In the genomic region with DNA sequence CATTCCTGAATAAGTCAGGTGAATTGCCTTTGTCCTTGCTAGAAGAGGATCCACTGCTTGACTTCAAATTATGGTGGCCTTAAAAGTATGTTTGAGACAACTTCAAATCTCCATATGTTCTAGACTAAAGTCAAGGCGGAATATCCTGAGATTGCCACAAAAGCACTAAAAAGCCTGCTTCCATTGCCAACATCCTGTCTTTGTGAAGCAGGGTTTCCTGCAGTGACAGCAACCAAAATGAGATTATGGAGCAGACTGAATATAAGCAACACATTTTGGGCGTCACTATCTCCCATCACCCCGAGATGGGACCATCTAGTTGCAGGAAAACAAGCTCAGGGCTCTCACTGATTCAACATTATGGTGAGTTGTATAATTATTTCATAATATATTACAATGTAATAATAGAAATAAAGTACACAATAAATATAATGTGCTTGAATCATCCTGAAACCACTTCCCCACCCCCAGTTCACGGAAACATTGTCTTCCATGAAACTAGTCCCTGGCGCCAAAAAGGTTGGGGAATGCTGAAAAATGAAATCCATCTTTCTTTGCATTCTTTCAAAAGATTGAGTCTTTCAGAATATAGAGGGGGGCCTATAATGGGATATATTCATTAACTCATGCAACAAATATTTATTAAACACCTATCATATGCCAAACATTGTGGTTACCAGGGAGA, we compare ENCODE assay signal across 20 cellular contexts.
"Had no signal": no experiment of that assay in that cellular context is flagged by ENCODE, and none has a peak within 500 bp of the region (broad histone marks: within the 10 kb centered on the region; RNA-seq: fewer than 3 reads in every experiment).

No MANE protein-coding gene starts in this region.

- H3K4me3 ChIP-seq: SJSA1 had no signal

- H3K36me3 ChIP-seq: brain microvascular endothelial cell, SJSA1 had no signal

- H3K4me1 ChIP-seq: SJSA1 had no signal

- DNase-seq: activated CD4-positive, alpha-beta memory T cell treated with anti-CD3 and anti-CD28 coated beads for 36 hours; activated CD4-positive, alpha-beta T cell treated with anti-CD3 and anti-CD28 coated beads, Interleukin-2, amount 10 ng/mL, durations not matched to agents 7 days and 5 days; activated CD8-positive, alpha-beta memory T cell treated with anti-CD3 and anti-CD28 coated beads for 24 hours; activated gamma-delta T cell; activated naive CD4-positive, alpha-beta T cell treated with anti-CD3 and anti-CD28 coated beads for 36 hours; activated T-cell treated with anti-CD3 and anti-CD28 coated beads, Interleukin-2, amount 50 U/mL, for 4 hours; brain microvascular endothelial cell; KG1; NCI-H1092; NCI-H1417; NCI-H1930; NCI-H2171; NCI-H2227 treated with DMSO at 0.1 percent for 48 hours; NCI-H526; NCI-H774; OCI-M1; Right ventricle myocardium superior had no signal

- ATAC-seq: activated T-cell treated with anti-CD3 and anti-CD28 coated beads, Interleukin-2, amount 50 U/mL, for 4 hours; activated T-helper 17 cell treated with anti-CD3 and anti-CD28 coated beads, Interleukin-2, amount 50 U/mL, for 72 hours; Panc1 had no signal

- H3K27me3 ChIP-seq: brain microvascular endothelial cell, SJSA1 had no signal

- H3K9me3 ChIP-seq: SJSA1 had no signal

- H3K27ac ChIP-seq: brain microvascular endothelial cell, SJSA1 had no signal
